ENCODE assay signal across 20 cellular contexts in the genomic region with DNA sequence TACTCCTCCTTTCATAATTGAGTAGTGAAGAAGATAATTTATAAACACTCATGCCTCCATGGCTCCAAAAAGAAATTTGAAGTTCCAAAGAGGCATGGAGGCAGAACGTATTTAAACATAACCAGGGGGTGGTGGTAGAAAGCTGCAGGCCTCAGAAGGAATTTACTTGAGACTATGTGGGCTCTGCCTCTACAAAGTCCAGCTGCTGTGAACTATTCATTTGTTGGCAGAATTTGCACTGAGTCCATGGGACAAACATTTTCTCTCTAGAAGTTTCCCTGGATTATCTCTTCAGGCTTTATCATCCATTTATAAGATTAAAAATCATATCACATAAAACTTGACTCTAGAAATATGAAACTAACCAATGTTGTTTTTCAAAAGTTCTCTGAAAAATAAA.
DNase-seq lines count a peak whose midpoint lies in the region; ATAC-seq and TF ChIP-seq lines count a peak whose summit lies in the region.
"Had no signal": no experiment of that assay in that cellular context is flagged by ENCODE, and none has a peak within 500 bp of the region (broad histone marks: within the 10 kb centered on the region; RNA-seq: fewer than 3 reads in every experiment).

No MANE protein-coding gene starts in this region.

- no peaks in the 10 kb centered on the region for H3K27me3 ChIP-seq in left ventricle myocardium inferior (ENCODE audit: low read depth)
- no peaks in the 10 kb centered on the region for H3K27me3 ChIP-seq in subcutaneous abdominal adipose tissue (ENCODE audit: control insufficient read depth in 5 of 5, insufficient read depth in 4 of 5, low read length in 5 of 5)

- H3K27ac Mint-ChIP-seq in nephron, result peak overlapping the region; percentile 76 to 93 (median 87)
- H3K27ac Mint-ChIP-seq: CD8-positive, alpha-beta T cell; GM23338 had no signal

- no peak overlapping the region for H3K4me3 Mint-ChIP-seq in nephron
- H3K4me3 Mint-ChIP-seq: CD8-positive, alpha-beta T cell; GM23338 had no signal

- H3K9me3 Mint-ChIP-seq in nephron, result no peaks in the 10 kb centered on the region
- H3K9me3 Mint-ChIP-seq: CD8-positive, alpha-beta T cell; GM23338 had no signal

- no peak overlapping the region for H3K9ac ChIP-seq in subcutaneous abdominal adipose tissue (ENCODE audit: low read length in 5 of 5)

- H3K36me3 ChIP-seq in left ventricle myocardium inferior, result no peaks in the 10 kb centered on the region
- H3K36me3 ChIP-seq in subcutaneous abdominal adipose tissue (ENCODE audit: control insufficient read depth in 5 of 5, insufficient read depth in 5 of 5, low read length in 5 of 5), result no peaks in the 10 kb centered on the region

- TF ChIP-seq CTCF in left ventricle myocardium inferior (IDR thresholded peaks at IDR 0.05; ENCODE audit: borderline replicate concordance) (no peak), nephron (IDR thresholded peaks at IDR 0.05; ENCODE audit: unreplicated experiment in 3 of 3) (no peak)

- peaks cover 64% of the 10 kb centered on the region for H3K4me1 Mint-ChIP-seq in nephron

- intact Hi-C loops in left ventricle myocardium inferior (cut with micrococcal nuclease) (no loop called here), cardiac septum (cut with DNase I) (loop anchor here (5.0 to 10.0 kb wide), 2 partner anchors 193 to 260 kb away; a partner anchor contains a TSS), left ventricle myocardium superior (cut with micrococcal nuclease) (no loop called here)

- peak; percentile 37 for ATAC-seq in left ventricle myocardium superior
- ATAC-seq in HG03196 (IDR thresholded peaks at IDR 0.05; ENCODE audit: unreplicated experiment), result no peak
- ATAC-seq: CD8-positive, alpha-beta T cell; GM23338; K562 had no signal

- no peaks in the 10 kb centered on the region for H3K27me3 Mint-ChIP-seq in nephron (ENCODE audit: low read depth)

- H3K9me3 ChIP-seq in left ventricle myocardium inferior (replicated peaks) (no peaks in the 10 kb centered on the region), subcutaneous abdominal adipose tissue (ENCODE audit: control insufficient read depth in 5 of 5, low read length in 5 of 5) (no peaks in the 10 kb centered on the region)

- no peaks in the 10 kb centered on the region for H3K36me3 Mint-ChIP-seq in nephron (ENCODE audit: low read depth)
- H3K36me3 Mint-ChIP-seq: CD8-positive, alpha-beta T cell had no signal

- H3K27ac ChIP-seq in left ventricle myocardium inferior (replicated peaks), result peak overlapping the region; percentile 81
- peak overlapping the region; percentile 40 for H3K27ac ChIP-seq in subcutaneous abdominal adipose tissue (ENCODE audit: low read depth, low read length)
- H3K27ac ChIP-seq: RWPE1 had no signal

- H3K4me1 ChIP-seq in left ventricle myocardium inferior (peaks cover 68% of the 10 kb centered on the region), subcutaneous abdominal adipose tissue (ENCODE audit: control insufficient read depth in 5 of 5, insufficient read depth in 5 of 5, low read length in 5 of 5) (peaks cover 11 to 44% (median 27%) of the 10 kb centered on the region in 5 donors)

- DNase-seq in left ventricle myocardium inferior (no peak), cardiac septum (ENCODE audit: low spot score) (no peak), left ventricle myocardium superior (no peak), activated T-cell treated with anti-CD3 and anti-CD28 coated beads for 4 hours (no peak)
- no peak for DNase-seq in central memory CD4-positive, alpha-beta T cell
- DNase-seq: AML-193; C1 segment of cervical spinal cord; CD8-positive, alpha-beta T cell; DND-41; HCEC 1CT; NCI-H1092; NCI-H1436; NCI-H187 treated with DMSO at 0.1 percent for 48 hours; NCI-H510A had no signal

- no peak overlapping the region for H3K4me3 ChIP-seq in left ventricle myocardium inferior
- H3K4me3 ChIP-seq in subcutaneous abdominal adipose tissue (ENCODE audit: low read depth in 1 of 5, low read length in 5 of 5), result no peak overlapping the region
- H3K4me3 ChIP-seq: GM23338, K562 had no signal
